Comparison of ENCODE assay signal across 8 cellular contexts in genomic region chr15:48794697-48795134, GRCh38. TPM values are rescaled to one million over a fixed set of nuclear protein-coding genes. Genes with fewer than 3 reads are reported as not detected.
DNase-seq lines count a peak whose midpoint lies in the region; ATAC-seq, FAIRE-seq and TF ChIP-seq lines count a peak whose summit lies in the region.

No MANE protein-coding gene starts in this region.

- H3K27me3 ChIP-seq in foreskin keratinocyte: no peaks in the 10 kb centered on the region

- DNase-seq in OCI-M1 (lab: John Stamatoyannopoulos, UW) (peak; percentile 88), foreskin keratinocyte (peak; percentile 20 to 24), type B pancreatic cell (ENCODE audit: extremely low spot score, unreplicated experiment) (no peak), NCI-H526 (lab: John Stamatoyannopoulos, UW) (no peak), RCC 7860 (ENCODE audit: low spot score) (no peak), NCI-H1092 treated with DMSO at 0.1 percent for 48 hours (lab: John Stamatoyannopoulos, UW) (no peak)

- H3K36me3 Mint-ChIP-seq in type B pancreatic cell: peaks cover 16% of the 10 kb centered on the region

- peak overlapping the region; percentile 96 for H3K27ac Mint-ChIP-seq in type B pancreatic cell

- H3K4me1 ChIP-seq in foreskin keratinocyte: no peaks in the 10 kb centered on the region

- H3K4me3 Mint-ChIP-seq in type B pancreatic cell: peak overlapping the region; percentile 54

- no peak for FAIRE-seq in RCC 7860 (lab: Jason Lieb, UNC)

- peaks cover 11% of the 10 kb centered on the region for H3K4me1 Mint-ChIP-seq in type B pancreatic cell (ENCODE audit: unreplicated experiment)

- H3K27me3 Mint-ChIP-seq in type B pancreatic cell: no peaks in the 10 kb centered on the region

- ATAC-seq in GM18909 (IDR thresholded peaks at IDR 0.05; ENCODE audit: poor library complexity, unreplicated experiment) (peak; percentile 84), HG02678 (IDR thresholded peaks at IDR 0.05; ENCODE audit: unreplicated experiment) (peak; percentile 85), foreskin keratinocyte (peak; percentile 48)

- H3K9me3 Mint-ChIP-seq in type B pancreatic cell: no peaks in the 10 kb centered on the region

- TF ChIP-seq CTCF in foreskin keratinocyte (conservative IDR thresholded peaks at IDR 0.05) (no peak), type B pancreatic cell (conservative IDR thresholded peaks at IDR 0.05) (no peak)

- H3K27ac ChIP-seq in foreskin keratinocyte: no peak overlapping the region

RNA-seq across cellular contexts. Expression of gene CEP152, which starts 16.2 kb away (rescaled TPM):
- total RNA-seq in foreskin keratinocyte: 7.9 and 8.6 TPM in 2 replicates
- 1.4 and 1.7 TPM in 2 replicates for polyA plus RNA-seq in foreskin keratinocyte
- total RNA-seq in type B pancreatic cell (ENCODE audit: low replicate concordance): 9.5 and 16.0 TPM in 2 replicates

Comparison
In these comparisons a context has a peak if more than half of its experiments do, and no peak if none do; other contexts are left out.
1. DNase-seq: peak in OCI-M1 (single experiment) and foreskin keratinocyte (2 of 2); none in type B pancreatic cell (single experiment), NCI-H526 (0 of 2), RCC 7860 (single experiment) and NCI-H1092 treated with DMSO at 0.1 percent for 48 hours (single experiment).
2. Peak in every context shown above with its lines, with median percentiles within 50 percentile points of each other: ATAC-seq.